Comparison of ENCODE assay signal across 7 cellular contexts in the genomic region with DNA sequence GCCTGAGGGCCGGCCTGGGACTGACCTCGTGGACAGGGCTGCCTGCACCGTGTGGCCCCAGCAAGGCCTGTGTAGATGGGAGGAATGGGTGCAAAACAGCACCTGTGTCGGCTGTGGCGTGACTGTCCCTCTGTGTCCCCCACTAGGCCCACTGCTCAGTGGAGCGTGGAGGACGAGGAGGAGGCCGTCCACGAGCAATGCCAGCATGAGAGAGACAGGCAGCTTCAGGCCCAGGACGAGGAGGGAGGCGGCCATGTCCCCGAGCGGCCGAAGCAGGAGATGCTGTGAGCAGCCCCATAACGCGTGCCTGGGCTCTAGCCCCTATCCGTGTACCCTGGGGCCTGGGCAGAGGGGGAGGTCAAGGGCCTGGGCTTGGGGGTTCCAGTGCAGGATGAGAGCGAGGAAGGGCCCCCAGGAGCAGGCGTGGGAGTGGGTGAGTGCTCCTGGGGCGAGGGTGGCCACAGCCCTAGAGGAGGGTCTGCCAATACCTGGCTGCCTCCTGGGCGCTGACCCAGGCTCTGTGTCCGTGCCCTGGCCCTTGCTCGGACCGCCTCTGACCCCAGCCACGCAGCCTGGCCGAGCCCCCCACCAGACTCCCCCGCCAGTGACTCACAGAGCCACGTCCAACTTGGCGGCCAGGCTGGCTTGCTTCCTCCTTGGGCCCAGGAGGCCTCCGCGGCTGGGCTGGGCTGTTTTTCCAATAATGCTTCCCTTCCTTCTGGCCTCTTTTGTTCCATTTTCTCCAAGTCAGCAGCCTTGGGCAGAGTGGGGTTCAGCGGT. TPM values are rescaled to one million over a fixed set of nuclear protein-coding genes. Genes with fewer than 3 reads are reported as not detected.
A peak's percentile ranks its signal among the peaks of the same experiment; 100 is the strongest.
DNase-seq lines count a peak whose midpoint lies in the region; ATAC-seq and TF ChIP-seq lines count a peak whose summit lies in the region.
"Had no signal": no experiment of that assay in that cellular context is flagged by ENCODE, and none has a peak within 500 bp of the region (broad histone marks: within the 10 kb centered on the region; RNA-seq: fewer than 3 reads in every experiment).

No MANE protein-coding gene starts in this region.

- H3K9me3 Mint-ChIP-seq in HFFc6, result no peaks in the 10 kb centered on the region

- intact Hi-C loops in psoas muscle (cut with DNase I), result loop anchor here (5.0 kb wide), 4 partner anchors 37 to 267 kb away; a partner anchor contains a TSS

- no peak overlapping the region for H3K9ac ChIP-seq in fibroblast of lung (ENCODE audit: insufficient read depth, low read length)

- H3K27ac Mint-ChIP-seq in HFFc6, result no peak overlapping the region

- no peak overlapping the region for H3K4me2 ChIP-seq in fibroblast of lung (ENCODE audit: extremely low read depth, insufficient read depth, low read length)

- H3K4me3 ChIP-seq in MG63, result no peak overlapping the region
- H3K4me3 ChIP-seq in fibroblast of lung (replicated peaks in 1 of 4; ENCODE audit: control extremely low read depth in 1 of 4, insufficient read depth in 1 of 4, low read depth in 3 of 4, low read length in 4 of 4), result no peak overlapping the region
- no peak overlapping the region for H3K4me3 ChIP-seq in psoas muscle

- no peaks in the 10 kb centered on the region for H3K36me3 Mint-ChIP-seq in HFFc6 (ENCODE audit: low read depth)

- no peak overlapping the region for H2AFZ ChIP-seq in fibroblast of lung (ENCODE audit: low read length)

- 61 to 64% (median 61%) methylated on average over 25 to 32 of the region's 32 CpGs for WGBS in psoas muscle, 3 donors

- H3K27me3 ChIP-seq in MG63 (no peaks in the 10 kb centered on the region), fibroblast of lung (ENCODE audit: control insufficient read depth, insufficient read depth, low read length) (no peaks in the 10 kb centered on the region), psoas muscle (ENCODE audit: insufficient read depth in 3 of 3, low read length in 2 of 3) (peaks cover 0 to 5% (median 3%) of the 10 kb centered on the region in 3 donors)

- H3K79me2 ChIP-seq in fibroblast of lung (ENCODE audit: control insufficient read depth, insufficient read depth, low read length), result no peaks in the 10 kb centered on the region

- DNase-seq in MG63 (peak; percentile 79), fibroblast of lung (ENCODE audit: low read depth in 2 of 2) (peak; percentile 28 to 34), psoas muscle (peak; percentile 85 to 91), hypothalamus (lab: John Stamatoyannopoulos, UW) (no peak), HFFc6 (no peak), GM20000 (ENCODE audit: low spot score) (no peak)
- DNase-seq: hippocampal formation had no signal

- no peak overlapping the region for H3K4me3 Mint-ChIP-seq in HFFc6

- H4K20me1 ChIP-seq in fibroblast of lung (ENCODE audit: control insufficient read depth, extremely low read depth, insufficient read depth, low read length), result no peaks in the 10 kb centered on the region

- peaks cover 41% of the 10 kb centered on the region for H3K36me3 ChIP-seq in MG63
- H3K36me3 ChIP-seq in fibroblast of lung (ENCODE audit: control insufficient read depth, insufficient read depth, low read length), result no peaks in the 10 kb centered on the region
- no peaks in the 10 kb centered on the region for H3K36me3 ChIP-seq in psoas muscle (ENCODE audit: insufficient read depth in 1 of 2, low read depth in 1 of 2)

- H3K4me1 Mint-ChIP-seq in HFFc6 (ENCODE audit: low read depth), result no peaks in the 10 kb centered on the region

- no peak for TF ChIP-seq CTCF in fibroblast of lung (conservative IDR thresholded peaks at IDR 0.05 in 1 of 2, IDR thresholded peaks at IDR 0.05 in 1 of 2; ENCODE audit: low read depth in 1 of 2, low read length in 2 of 2)
- TF ChIP-seq CTCF in psoas muscle (IDR thresholded peaks at IDR 0.05), result no peak
- TF ChIP-seq CTCF in HFFc6 (IDR thresholded peaks at IDR 0.05), result no peak
- TF ChIP-seq CTCF in GM20000 (IDR thresholded peaks at IDR 0.05; ENCODE audit: extremely low read depth, missing control alignments), result no peak

- ATAC-seq in psoas muscle, result peak in 3 of 4 donors; percentile 24 to 41 (median 24)

- no peaks in the 10 kb centered on the region for H3K9me3 ChIP-seq in MG63
- H3K9me3 ChIP-seq in fibroblast of lung (ENCODE audit: control insufficient read depth, insufficient read depth, low read depth, low read length), result no peaks in the 10 kb centered on the region
- H3K9me3 ChIP-seq in psoas muscle, result no peaks in the 10 kb centered on the region

- H3K4me1 ChIP-seq in fibroblast of lung (ENCODE audit: control insufficient read depth, extremely low read depth, insufficient read depth, low read length) (no peaks in the 10 kb centered on the region), psoas muscle (peaks cover 32% of the 10 kb centered on the region)

- no peak overlapping the region for H3K27ac ChIP-seq in fibroblast of lung (ENCODE audit: insufficient read depth, low read length)
- H3K27ac ChIP-seq in psoas muscle, result peak overlapping the region; percentile 84

- H3K27me3 Mint-ChIP-seq in HFFc6 (ENCODE audit: insufficient read depth), result peaks cover 2% of the 10 kb centered on the region

RNA-seq across cellular contexts. Expression of a gene that starts 11.6 kb away (rescaled TPM):
- not detected in 2 replicates for total RNA-seq in MG63 (2014; rRNA removed; shearing (Covaris generic); ENCODE audit: low replicate concordance)
- not detected in 2 replicates for total RNA-seq in fibroblast of lung
- not detected in 2 replicates for polyA plus RNA-seq in fibroblast of lung
- not detected in 2 replicates for polyA plus RNA-seq in fibroblast of lung (2012)
- polyA minus RNA-seq in fibroblast of lung (ENCODE audit: low replicate concordance), result not detected in 2 replicates
- total RNA-seq in psoas muscle, result 1 to 10 TPM; 1.6 to 8.9 (median 2.4) TPM
- polyA plus RNA-seq in psoas muscle, result under 1 TPM; 0.16 to 1.00 (median 0.61) TPM
- total RNA-seq in HFFc6 (2021; fragmentation: NEBNext Ultra II Directional; extraction: Animal tissue kit (Norgen Biotek cat#: 25700)), result not detected

RNA-seq across cellular contexts. Expression of a gene that starts 27.2 kb away (rescaled TPM):
- 41.7 and 66.6 TPM in 2 replicates for total RNA-seq in MG63 (2014; rRNA removed; shearing (Covaris generic); ENCODE audit: low replicate concordance)
- 1.8 and 6.7 TPM in 2 replicates for total RNA-seq in fibroblast of lung
- polyA plus RNA-seq in fibroblast of lung, result 0.19 and 1.3 TPM in 2 replicates
- polyA plus RNA-seq in fibroblast of lung (2012), result 0.24 and 2.0 TPM in 2 replicates
- polyA minus RNA-seq in fibroblast of lung (ENCODE audit: low replicate concordance), result not detected in 2 replicates
- total RNA-seq in psoas muscle, result 10 to 100 TPM; 14.4 to 27.1 (median 19.1) TPM
- 10 to 100 TPM in 1 of 3 donors, 1 to 10 TPM in 2; 7.5 to 11.5 (median 9.4) TPM for polyA plus RNA-seq in psoas muscle
- total RNA-seq in HFFc6 (2021; fragmentation: NEBNext Ultra II Directional; extraction: Animal tissue kit (Norgen Biotek cat#: 25700)), result 1 to 10 TPM in 1 of 6 experiments, under 1 TPM in 3, not detected in 2; 0.18 to 2.6 (median 0.27) TPM

RNA-seq across cellular contexts. Expression of a gene that starts 39.4 kb away (rescaled TPM):
- not detected in 2 replicates for total RNA-seq in MG63 (2014; rRNA removed; shearing (Covaris generic); ENCODE audit: low replicate concordance)
- total RNA-seq in fibroblast of lung (0.26 TPM in 1 of 2 replicates, not detected in the other), psoas muscle (1,000 to 10,000 TPM; 1,884 to 7,638 (median 4,017) TPM)
- polyA plus RNA-seq in fibroblast of lung (not detected in 2 replicates), psoas muscle (1,000 to 10,000 TPM; 1,367 to 5,833 (median 3,289) TPM)
- not detected in 2 replicates for polyA plus RNA-seq in fibroblast of lung (2012)
- not detected in 2 replicates for polyA minus RNA-seq in fibroblast of lung (ENCODE audit: low replicate concordance)
- total RNA-seq in HFFc6 (2021; fragmentation: NEBNext Ultra II Directional; extraction: Animal tissue kit (Norgen Biotek cat#: 25700)), result not detected

RNA-seq across cellular contexts. Expression of a gene that starts 41.4 kb away (rescaled TPM):
- not detected in 2 replicates for total RNA-seq in MG63 (2014; rRNA removed; shearing (Covaris generic); ENCODE audit: low replicate concordance)
- total RNA-seq in fibroblast of lung (not detected in 2 replicates), psoas muscle (1,000 to 10,000 TPM in 3 of 4 donors, 100 to 1,000 TPM in 1; 985 to 3,047 (median 2,750) TPM)
- polyA plus RNA-seq in fibroblast of lung (not detected in 2 replicates), psoas muscle (1,000 to 10,000 TPM; 1,614 to 6,537 (median 3,259) TPM)
- polyA plus RNA-seq in fibroblast of lung (2012), result not detected in 2 replicates
- not detected in 2 replicates for polyA minus RNA-seq in fibroblast of lung (ENCODE audit: low replicate concordance)
- total RNA-seq in HFFc6 (2021; fragmentation: NEBNext Ultra II Directional; extraction: Animal tissue kit (Norgen Biotek cat#: 25700)), result not detected

RNA-seq across cellular contexts. Expression of a gene that starts 45.3 kb away (rescaled TPM):
- not detected in 2 replicates for total RNA-seq in MG63 (2014; rRNA removed; shearing (Covaris generic); ENCODE audit: low replicate concordance)
- total RNA-seq in fibroblast of lung (not detected in 2 replicates), psoas muscle (under 1 TPM in 1 of 4 donors, not detected in 3; 0.28 TPM)
- polyA plus RNA-seq in fibroblast of lung (not detected in 2 replicates), psoas muscle (under 1 TPM in 2 of 3 donors, not detected in 1; 0.04 to 0.06 TPM)
- not detected in 2 replicates for polyA plus RNA-seq in fibroblast of lung (2012)
- polyA minus RNA-seq in fibroblast of lung (ENCODE audit: low replicate concordance), result not detected in 2 replicates
- total RNA-seq in HFFc6 (2021; fragmentation: NEBNext Ultra II Directional; extraction: Animal tissue kit (Norgen Biotek cat#: 25700)), result not detected

Comparison
In these comparisons a context has a peak if more than half of its experiments do, and no peak if none do; other contexts are left out.
1. DNase-seq: peak in MG63 (single experiment), fibroblast of lung (2 of 2) and psoas muscle (2 of 2); none in hypothalamus (0 of 51), HFFc6 (single experiment) and GM20000 (single experiment).
2. RNA of a gene that starts 39.4 kb away (total RNA-seq): 1,884 to 7,638 TPM in psoas muscle; not detected in MG63, 0.26 TPM in fibroblast of lung and not detected in HFFc6; every median in the first group is over 1,000 times any median in the second.